ENCODE assay signal across 7 cellular contexts in genomic region chr15:89087830-89088604, GRCh38. TPM values are rescaled to one million over a fixed set of nuclear protein-coding genes. Genes with fewer than 3 reads are reported as not detected.
DNase-seq lines count a peak whose midpoint lies in the region; ATAC-seq and TF ChIP-seq lines count a peak whose summit lies in the region.

Gene ABHD2, plus strand, starts transcription at chr15:89088456. Its CDS starts 27,872 bp downstream, at chr15:89116328.

- peaks cover 32% of the 10 kb centered on the region for H3K4me1 ChIP-seq in hepatocyte (ENCODE audit: insufficient read depth)

- H2AFZ ChIP-seq in hepatocyte, result peak within 1 kb of the TSS; percentile 7

- no peaks in the 10 kb centered on the region for H4K20me1 ChIP-seq in hepatocyte (ENCODE audit: insufficient read depth, poor library complexity, severe bottlenecking)

- H3K9me3 ChIP-seq in hepatocyte (ENCODE audit: low read depth), result no peaks in the 10 kb centered on the region

- WGBS in hepatocyte (ENCODE audit: low lambda C conversion rate, missing lambda C conversion rate), result 5% methylated on average over 48 of the region's 51 CpGs

- H3K4me3 ChIP-seq in hepatocyte (peak within 1 kb of the TSS; percentile 49), retinal pigment epithelial cell (ENCODE audit: low read length) (peak within 1 kb of the TSS; percentile 93)

- peaks cover 36% of the 10 kb centered on the region for H3K79me2 ChIP-seq in hepatocyte

- peak; percentile 92 for ATAC-seq in GM18508 (IDR thresholded peaks at IDR 0.05; ENCODE audit: insufficient read depth, unreplicated experiment)
- peak; percentile 97 for ATAC-seq in HG03025 (IDR thresholded peaks at IDR 0.05; ENCODE audit: low FRiP score, unreplicated experiment)

- DNase-seq in NCI-H2081 (lab: John Stamatoyannopoulos, UW) (peak; percentile 100), T1000 (lab: John Stamatoyannopoulos, UW) (peak; percentile 98), astrocyte of the hippocampus (ENCODE audit: low read depth, low spot score) (peak; percentile 100), hepatocyte (ENCODE audit: low spot score) (peak; percentile 100), retinal pigment epithelial cell (ENCODE audit: low read depth) (peak; percentile 100)

- H3K27ac ChIP-seq in hepatocyte, result peak within 1 kb of the TSS; percentile 80

- no peaks in the 10 kb centered on the region for H3K27me3 ChIP-seq in hepatocyte

- no peaks in the 10 kb centered on the region for H3K9me2 ChIP-seq in hepatocyte (replicated peaks; ENCODE audit: insufficient read depth)

- H3K36me3 ChIP-seq in hepatocyte (replicated peaks; ENCODE audit: insufficient read depth, low read depth), result no peaks in the 10 kb centered on the region

- TF ChIP-seq CTCF in hepatocyte (IDR thresholded peaks at IDR 0.05; ENCODE audit: poor library complexity) (no peak), retinal pigment epithelial cell (conservative IDR thresholded peaks at IDR 0.05; ENCODE audit: low read depth, low read length) (no peak)

- peak within 1 kb of the TSS; percentile 82 for H3K4me2 ChIP-seq in hepatocyte

RNA-seq across cellular contexts. Expression of gene ABHD2, which starts in this region (rescaled TPM):
- 51.1 and 59.7 TPM in 2 replicates for total RNA-seq in hepatocyte
- 11.7 and 12.1 TPM in 2 replicates for polyA plus RNA-seq in hepatocyte

Comparison
In these comparisons a context has a peak if more than half of its experiments do, and no peak if none do; other contexts are left out.
1. Peak in every context shown above with its lines: DNase-seq, ATAC-seq, H3K4me3 ChIP-seq and H3K27ac ChIP-seq.